34 cellular contexts compared by ENCODE assay signal in the genomic region with DNA sequence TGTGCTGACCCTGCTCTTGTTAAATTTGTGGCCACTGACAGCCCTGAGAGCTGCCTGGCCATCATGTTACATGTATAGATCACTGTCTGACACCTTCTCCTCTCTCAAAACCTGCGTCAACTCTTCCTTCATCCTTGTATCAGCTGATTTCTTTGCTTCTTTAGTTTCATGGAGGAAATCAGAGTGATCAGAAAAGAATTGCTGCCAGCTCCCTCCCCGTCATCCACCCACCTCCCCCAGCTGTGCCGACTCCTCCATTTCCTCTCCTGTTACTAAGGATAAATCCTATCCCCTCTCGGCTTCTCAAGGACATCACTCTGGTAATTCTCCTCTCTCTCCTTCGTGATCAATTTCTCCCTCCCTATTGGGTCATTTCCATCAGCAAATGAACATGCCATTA.
"Had no signal": no experiment of that assay in that cellular context is flagged by ENCODE, and none has a peak within 500 bp of the region (broad histone marks: within the 10 kb centered on the region; RNA-seq: fewer than 3 reads in every experiment).

No MANE protein-coding gene starts in this region.

- H3K4me3 ChIP-seq: ascending aorta, breast epithelium, cardiac muscle cell, colonic mucosa, esophagus squamous epithelium, gastroesophageal sphincter had no signal

- H3K27ac ChIP-seq: ascending aorta, breast epithelium, cardiac muscle cell, colonic mucosa, epithelial cell of prostate, esophagus squamous epithelium, gastroesophageal sphincter had no signal

- H3K36me3 Mint-ChIP-seq: activated naive CD4-positive, alpha-beta T cell treated with anti-CD3 and anti-CD28 coated beads, Interleukin-2, amount 10 ng/mL, durations not matched to agents 7 days and 5 days; brain had no signal

- H3K27ac Mint-ChIP-seq: activated CD4-positive, alpha-beta memory T cell treated with anti-CD3 and anti-CD28 coated beads for 36 hours; activated CD4-positive, alpha-beta T cell treated with anti-CD3 and anti-CD28 coated beads for 36 hours; activated CD4-positive, alpha-beta T cell treated with anti-CD3 and anti-CD28 coated beads, Interleukin-2, amount 10 ng/mL, durations not matched to agents 24 days and 14 days; activated CD8-positive, alpha-beta memory T cell treated with anti-CD3 and anti-CD28 coated beads, Interleukin-2, amount 10 ng/mL, durations not matched to agents 7 days and 5 days; activated CD8-positive, alpha-beta T cell treated with anti-CD3 and anti-CD28 coated beads, Interleukin-2, amount 10 ng/mL, durations not matched to agents 7 days and 5 days; activated naive CD4-positive, alpha-beta T cell treated with anti-CD3 and anti-CD28 coated beads, Interleukin-2, amount 10 ng/mL, durations not matched to agents 7 days and 5 days; activated naive CD8-positive, alpha-beta T cell treated with anti-CD3 and anti-CD28 coated beads, Interleukin-2, amount 10 ng/mL, durations not matched to agents 7 days and 5 days; activated T-helper 1 cell treated with anti-CD3 and anti-CD28 coated beads, Interleukin-12 subunit alpha, Interleukin-12 subunit beta, Interleukin-2, Interleukin-4 antibody, amounts not matched to agents 30 ng/mL and 10 ng/mL and 1 ng/mL, durations not matched to agents 14 hours and 24 hours and 36 hours; activated T-helper 2 cell treated with anti-CD3 and anti-CD28 coated beads, Interferon-gamma antibody, Interleukin-2, Interleukin-4, amounts not matched to agents 10 μg/mL and 5 μg/mL and 100 μg/mL, durations not matched to agents 14 hours and 24 hours and 36 hours; brain; T-helper 17 cell; T-helper 2 cell treated with Interferon-gamma antibody and Interleukin-4, amounts not matched to agents 5 μg/mL and 100 μg/mL, for 36 hours had no signal

- H3K4me1 Mint-ChIP-seq: activated CD4-positive, alpha-beta T cell treated with anti-CD3 and anti-CD28 coated beads for 36 hours; activated CD4-positive, alpha-beta T cell treated with anti-CD3 and anti-CD28 coated beads, Interleukin-2, amount 10 ng/mL, durations not matched to agents 24 days and 14 days; activated naive CD4-positive, alpha-beta T cell treated with anti-CD3 and anti-CD28 coated beads, Interleukin-2, amount 10 ng/mL, durations not matched to agents 7 days and 5 days; T-helper 17 cell had no signal

- H3K36me3 ChIP-seq: ascending aorta, breast epithelium, cardiac muscle cell, colonic mucosa, esophagus squamous epithelium, gastroesophageal sphincter had no signal

- DNase-seq: activated CD4-positive, alpha-beta memory T cell treated with anti-CD3 and anti-CD28 coated beads for 36 hours; activated CD4-positive, alpha-beta T cell treated with anti-CD3 and anti-CD28 coated beads for 36 hours; activated CD4-positive, alpha-beta T cell treated with anti-CD3 and anti-CD28 coated beads, Interleukin-2, amount 10 ng/mL, durations not matched to agents 24 days and 14 days; activated CD4-positive, CD25-positive, alpha-beta regulatory T cell; activated CD4-positive, CD25-positive, alpha-beta regulatory T cell treated with anti-CD3 and anti-CD28 coated beads, Interleukin-2, amount 50 U/mL, for 72 hours; activated CD8-positive, alpha-beta memory T cell treated with anti-CD3 and anti-CD28 coated beads, Interleukin-2, amount 10 ng/mL, durations not matched to agents 7 days and 5 days; activated CD8-positive, alpha-beta memory T cell treated with anti-CD3 and anti-CD28 coated beads, Interleukin-2, amount 50 U/mL, for 4 hours; activated CD8-positive, alpha-beta T cell treated with anti-CD3 and anti-CD28 coated beads, Interleukin-2, amount 10 ng/mL, durations not matched to agents 7 days and 5 days; activated effector memory CD4-positive, alpha-beta T cell treated with anti-CD3 and anti-CD28 coated beads, Interleukin-2, amount 50 U/mL, for 16 hours; activated naive CD4-positive, alpha-beta T cell; activated naive CD4-positive, alpha-beta T cell treated with anti-CD3 and anti-CD28 coated beads, Interleukin-2, amount 10 ng/mL, durations not matched to agents 7 days and 5 days; activated naive CD8-positive, alpha-beta T cell treated with anti-CD3 and anti-CD28 coated beads, Interleukin-2, amount 10 ng/mL, durations not matched to agents 7 days and 5 days; activated T-cell treated with anti-CD3 and anti-CD28 coated beads, Interleukin-2, amount 50 U/mL, for 1 hour; activated T-cell treated with anti-CD3 and anti-CD28 coated beads, Interleukin-2, amount 50 U/mL, for 48 hours; central memory CD4-positive, alpha-beta T cell; cerebellar nuclear complex; colonic mucosa; effector CD8-positive, alpha-beta T cell; esophagus squamous epithelium; foreskin melanocyte; T-helper 1 cell; T-helper 17 cell; T1000 had no signal

- H3K9me3 ChIP-seq: ascending aorta, breast epithelium, colonic mucosa, esophagus squamous epithelium, gastroesophageal sphincter had no signal

- H3K27me3 ChIP-seq: ascending aorta, cardiac muscle cell, colonic mucosa had no signal

- H3K27me3 Mint-ChIP-seq: brain had no signal

- FAIRE-seq: endometrium, endothelial cell of umbilical vein had no signal

- H3K4me3 Mint-ChIP-seq: activated CD4-positive, alpha-beta memory T cell treated with anti-CD3 and anti-CD28 coated beads for 36 hours; activated CD4-positive, alpha-beta T cell treated with anti-CD3 and anti-CD28 coated beads for 36 hours; activated CD4-positive, alpha-beta T cell treated with anti-CD3 and anti-CD28 coated beads, Interleukin-2, amount 10 ng/mL, durations not matched to agents 24 days and 14 days; activated CD8-positive, alpha-beta memory T cell treated with anti-CD3 and anti-CD28 coated beads, Interleukin-2, amount 10 ng/mL, durations not matched to agents 7 days and 5 days; activated CD8-positive, alpha-beta T cell treated with anti-CD3 and anti-CD28 coated beads, Interleukin-2, amount 10 ng/mL, durations not matched to agents 7 days and 5 days; activated naive CD4-positive, alpha-beta T cell treated with anti-CD3 and anti-CD28 coated beads, Interleukin-2, amount 10 ng/mL, durations not matched to agents 7 days and 5 days; activated naive CD8-positive, alpha-beta T cell treated with anti-CD3 and anti-CD28 coated beads, Interleukin-2, amount 10 ng/mL, durations not matched to agents 7 days and 5 days; activated T-helper 1 cell treated with anti-CD3 and anti-CD28 coated beads, Interleukin-12 subunit alpha, Interleukin-12 subunit beta, Interleukin-2, Interleukin-4 antibody, amounts not matched to agents 30 ng/mL and 10 ng/mL and 1 ng/mL, durations not matched to agents 14 hours and 24 hours and 36 hours; brain; T-helper 17 cell; T-helper 2 cell treated with Interferon-gamma antibody and Interleukin-4, amounts not matched to agents 5 μg/mL and 100 μg/mL, for 36 hours had no signal
